ENCODE assay signal across 13 cellular contexts in the genomic region with DNA sequence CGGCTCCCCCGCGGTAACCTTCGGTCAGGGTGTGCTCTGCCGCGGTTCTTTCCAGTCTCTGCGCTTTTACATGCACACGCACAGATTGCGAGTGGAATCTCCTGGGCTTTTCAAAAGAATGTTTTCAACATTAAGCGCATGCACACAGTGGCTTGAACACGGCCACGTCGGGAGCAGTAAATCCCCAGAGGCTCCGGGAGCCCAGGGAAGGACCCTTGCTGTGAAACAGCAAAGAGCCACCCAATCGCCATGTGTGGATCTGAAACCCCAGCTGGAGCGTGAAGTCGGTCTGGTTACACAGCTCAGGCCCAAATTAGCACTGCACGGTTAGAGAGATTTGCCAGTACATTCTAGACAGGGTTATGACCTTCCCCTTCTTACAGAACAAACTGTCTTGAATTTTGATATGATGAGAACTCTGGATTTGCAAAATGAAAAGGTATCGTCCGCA. TPM values are rescaled to one million over a fixed set of nuclear protein-coding genes. Genes with fewer than 3 reads are reported as not detected.
DNase-seq lines count a peak whose midpoint lies in the region; ATAC-seq and TF ChIP-seq lines count a peak whose summit lies in the region.
"Had no signal": no experiment of that assay in that cellular context is flagged by ENCODE, and none has a peak within 500 bp of the region (broad histone marks: within the 10 kb centered on the region; RNA-seq: fewer than 3 reads in every experiment).

No MANE protein-coding gene starts in this region.

- DNase-seq in breast epithelium (ENCODE audit: low spot score in 2 of 2): no peak
- no peak for DNase-seq in mammary epithelial cell
- DNase-seq in natural killer cell treated with Interleukin-12 subunit alpha and Interleukin-12 subunit beta and Interleukin-15 and Interleukin-18, amount 100 ng/mL, for 72 hours (ENCODE audit: low spot score): no peak
- no peak for DNase-seq in upper lobe of right lung
- no peak for DNase-seq in GM10248 (ENCODE audit: extremely low spot score)
- DNase-seq in DMS 273 (lab: John Stamatoyannopoulos, UW; ENCODE audit: unreplicated experiment): no peak
- DNase-seq: activated CD4-positive, alpha-beta T cell treated with anti-CD3 and anti-CD28 coated beads for 48 hours; central memory CD4-positive, alpha-beta T cell; NCI-H187 treated with DMSO at 0.1 percent for 48 hours; stimulated activated naive CD4-positive, alpha-beta T cell treated with Interleukin-2 at 50 U/mL for 16 hours had no signal

- intact Hi-C loops in breast epithelium (cut with DNase I; ENCODE audit: low total_unique reads) (no loop called here), mammary epithelial cell (cut with micrococcal nuclease) (loop anchor here (2.0 to 5.0 kb wide), 5 partner anchors 53 to 907 kb away; no protein-coding TSS in a partner anchor), upper lobe of right lung (cut with DNase I) (no loop called here)

- TF ChIP-seq POLR2A in breast epithelium (IDR thresholded peaks at IDR 0.05): no peak

- H3K27ac ChIP-seq in breast epithelium: no peak overlapping the region
- no peak overlapping the region for H3K27ac ChIP-seq in mammary epithelial cell (ENCODE audit: insufficient read depth, low read depth, low read length)
- peak overlapping the region; percentile 42 to 56 for H3K27ac ChIP-seq in esophagus (ENCODE audit: low read depth in 2 of 2, low read length in 1 of 2)
- H3K27ac ChIP-seq in upper lobe of right lung: no peak overlapping the region

- BruUV-seq in mammary epithelial cell (replicated peaks; lab: Mats Ljungman, UMichigan): no TSS peak

- POLR2A ChIA-PET in GM10248 (lab: Yijun Ruan, JAX): no interaction called here

- in situ Hi-C loops in mammary epithelial cell (cut with MboI; ENCODE audit: low sequenced_read_pairs in 2 of 2): loop anchor here in 1 of 2 donors (25.0 kb wide), 1 partner anchor 897 kb away; no protein-coding TSS in a partner anchor

- H3K9ac ChIP-seq in mammary epithelial cell (ENCODE audit: insufficient read depth, low read length): no peak overlapping the region

- no peak overlapping the region for H3K4me2 ChIP-seq in mammary epithelial cell (ENCODE audit: insufficient read depth, low read depth, low read length)

- H3K9me3 ChIP-seq in breast epithelium: no peaks in the 10 kb centered on the region
- no peaks in the 10 kb centered on the region for H3K9me3 ChIP-seq in mammary epithelial cell (replicated peaks; ENCODE audit: insufficient read depth, low read length)
- H3K9me3 ChIP-seq in esophagus (ENCODE audit: control insufficient read depth in 2 of 2, insufficient read depth in 1 of 2, low read depth in 1 of 2, low read length in 1 of 2): no peaks in the 10 kb centered on the region
- no peaks in the 10 kb centered on the region for H3K9me3 ChIP-seq in upper lobe of right lung

- H3K4me3 Mint-ChIP-seq in natural killer cell treated with Interleukin-12 subunit alpha and Interleukin-12 subunit beta and Interleukin-15 and Interleukin-18, amount 100 ng/mL, for 72 hours: peak overlapping the region; percentile 33

- peaks cover 5% of the 10 kb centered on the region for H3K36me3 Mint-ChIP-seq in natural killer cell treated with Interleukin-12 subunit alpha and Interleukin-12 subunit beta and Interleukin-15 and Interleukin-18, amount 100 ng/mL, for 72 hours

- no peaks in the 10 kb centered on the region for H4K20me1 ChIP-seq in mammary epithelial cell (ENCODE audit: insufficient read depth, low read length)

- no peak overlapping the region for H3K27ac Mint-ChIP-seq in natural killer cell treated with Interleukin-12 subunit alpha and Interleukin-12 subunit beta and Interleukin-15 and Interleukin-18, amount 100 ng/mL, for 72 hours

- H2AFZ ChIP-seq in mammary epithelial cell (ENCODE audit: low read depth, low read length): no peak overlapping the region

- H3K27me3 ChIP-seq in breast epithelium (peaks cover 0 to 8% of the 10 kb centered on the region in 2 donors), mammary epithelial cell (ENCODE audit: insufficient read depth, low read length) (peaks cover 5% of the 10 kb centered on the region), esophagus (ENCODE audit: control insufficient read depth in 1 of 2, insufficient read depth in 2 of 2, low read length in 2 of 2) (no peaks in the 10 kb centered on the region), upper lobe of right lung (peaks cover 44% of the 10 kb centered on the region)

- no peaks in the 10 kb centered on the region for H3K79me2 ChIP-seq in mammary epithelial cell (ENCODE audit: insufficient read depth, low read length)

- dilution Hi-C loops in mammary epithelial cell (cut with HindIII; ENCODE audit: low sequenced_read_pairs): no loop called here

- no peaks in the 10 kb centered on the region for H3K9me3 Mint-ChIP-seq in natural killer cell treated with Interleukin-12 subunit alpha and Interleukin-12 subunit beta and Interleukin-15 and Interleukin-18, amount 100 ng/mL, for 72 hours

- WGBS in mammary epithelial cell (ENCODE audit: low coverage, missing lambda C conversion rate): 61% methylated on average over 19 of the region's 20 CpGs
- 13 to 15% methylated on average over 20 of the region's 20 CpGs for WGBS in esophagus, 2 donors

- ATAC-seq in natural killer cell treated with Interleukin-12 subunit alpha and Interleukin-12 subunit beta and Interleukin-15 and Interleukin-18, amount 100 ng/mL, for 72 hours: no peak
- no peak for ATAC-seq in upper lobe of right lung
- ATAC-seq in HG02678 (IDR thresholded peaks at IDR 0.05; ENCODE audit: unreplicated experiment): no peak
- ATAC-seq: GM12878 had no signal

- H3K27me3 Mint-ChIP-seq in natural killer cell treated with Interleukin-12 subunit alpha and Interleukin-12 subunit beta and Interleukin-15 and Interleukin-18, amount 100 ng/mL, for 72 hours: peaks cover 39 to 59% of the 10 kb centered on the region in 2 donors

- H3K36me3 ChIP-seq in breast epithelium: no peaks in the 10 kb centered on the region
- H3K36me3 ChIP-seq in mammary epithelial cell (ENCODE audit: insufficient read depth, low read length): no peaks in the 10 kb centered on the region
- no peaks in the 10 kb centered on the region for H3K36me3 ChIP-seq in esophagus (ENCODE audit: control insufficient read depth in 2 of 2, insufficient read depth in 2 of 2, low read length in 1 of 2)
- H3K36me3 ChIP-seq in upper lobe of right lung: no peaks in the 10 kb centered on the region

- peaks cover 4 to 13% of the 10 kb centered on the region in 2 donors for H3K4me1 Mint-ChIP-seq in natural killer cell treated with Interleukin-12 subunit alpha and Interleukin-12 subunit beta and Interleukin-15 and Interleukin-18, amount 100 ng/mL, for 72 hours (ENCODE audit: low read depth in 2 of 2)

- H3K4me1 ChIP-seq in breast epithelium: no peaks in the 10 kb centered on the region
- H3K4me1 ChIP-seq in mammary epithelial cell (ENCODE audit: insufficient read depth, low read length): peaks cover 9% of the 10 kb centered on the region
- H3K4me1 ChIP-seq in esophagus (ENCODE audit: control insufficient read depth in 2 of 2, insufficient read depth in 2 of 2, low read length in 1 of 2): no peaks in the 10 kb centered on the region
- peaks cover 7% of the 10 kb centered on the region for H3K4me1 ChIP-seq in upper lobe of right lung

- H3K4me3 ChIP-seq in breast epithelium: peak overlapping the region; percentile 62 to 74 (median 65)
- no peak overlapping the region for H3K4me3 ChIP-seq in mammary epithelial cell (replicated peaks in 1 of 3; ENCODE audit: insufficient read depth in 1 of 3, low read depth in 2 of 3, low read length in 3 of 3)
- peak overlapping the region; percentile 50 to 57 for H3K4me3 ChIP-seq in esophagus (ENCODE audit: low read depth in 1 of 2, low read length in 2 of 2)
- peak overlapping the region; percentile 23 for H3K4me3 ChIP-seq in upper lobe of right lung
- H3K4me3 ChIP-seq: GM12878 had no signal

- TF ChIP-seq CTCF in breast epithelium (IDR thresholded peaks at IDR 0.05): no peak
- TF ChIP-seq CTCF in mammary epithelial cell (conservative IDR thresholded peaks at IDR 0.05 in 1 of 2, IDR thresholded peaks at IDR 0.05 in 1 of 2; ENCODE audit: extremely low read depth in 1 of 2, insufficient read depth in 1 of 2, low read depth in 1 of 2, low read length in 2 of 2): no peak
- TF ChIP-seq CTCF in upper lobe of right lung (IDR thresholded peaks at IDR 0.05): no peak
- TF ChIP-seq CTCF in GM10248 (IDR thresholded peaks at IDR 0.05; ENCODE audit: control extremely low read depth, extremely low read depth, low read depth, missing control alignments): no peak

- CTCF ChIA-PET in mammary epithelial cell (lab: Charles Lee; ENCODE audit: low non-redundant PET): no interaction called here
- CTCF ChIA-PET in GM10248 (lab: Yijun Ruan, JAX): interaction anchor here (1.1 to 1.6 kb wide), 3 partner anchors 13 to 1030 kb away, joined by 3 to 4 read pairs (median 4); no protein-coding TSS in a partner anchor

RNA-seq across cellular contexts. Expression of gene RGMA, which starts 0.9 kb away (rescaled TPM):
- total RNA-seq in breast epithelium: 10 to 100 TPM in 2 of 3 donors, 1 to 10 TPM in 1; 9.7 to 17.7 (median 14.4) TPM
- under 1 TPM; 0.64 to 0.83 TPM for total RNA-seq in mammary epithelial cell
- polyA plus RNA-seq in mammary epithelial cell: 0.14 TPM
- not detected for polyA minus RNA-seq in mammary epithelial cell
- 10 to 100 TPM; 27.7 to 30.9 TPM for polyA plus RNA-seq in esophagus
- total RNA-seq in natural killer cell treated with Interleukin-12 subunit alpha and Interleukin-12 subunit beta and Interleukin-15 and Interleukin-18, amount 100 ng/mL, for 72 hours: not detected
- total RNA-seq in upper lobe of right lung: 4.1 TPM
- total RNA-seq: GM12878 had no signal
- polyA plus RNA-seq: GM12878 had no signal

Comparison
In these comparisons a context has a peak if more than half of its experiments do, and no peak if none do; other contexts are left out.
1. H3K4me3 ChIP-seq: peak in breast epithelium (3 of 3), esophagus (2 of 2) and upper lobe of right lung (single experiment); none in mammary epithelial cell (0 of 3).
2. H3K27ac ChIP-seq: peak in esophagus (2 of 2); none in breast epithelium (0 of 2), mammary epithelial cell (single experiment) and upper lobe of right lung (single experiment).